ENCODE assay signal across 19 cellular contexts in genomic region chr18:10231220-10231619, GRCh38.
"Had no signal": no experiment of that assay in that cellular context is flagged by ENCODE, and none has a peak within 500 bp of the region (broad histone marks: within the 10 kb centered on the region; RNA-seq: fewer than 3 reads in every experiment).

No MANE protein-coding gene starts in this region.

- H3K4me1 Mint-ChIP-seq: stimulated activated memory B cell treated with anti-CD40 and anti-IgM and Interleukin-4, amounts not matched to agents 10 μg/mL and 1 μg/mL and 100 μg/mL, for 72 hours had no signal

- H3K27me3 ChIP-seq: heart left ventricle, spleen, tibial artery, upper lobe of left lung, uterus had no signal

- H3K9me3 Mint-ChIP-seq: natural killer cell treated with Interleukin-12 subunit alpha and Interleukin-12 subunit beta and Interleukin-15 and Interleukin-18, amount 100 ng/mL, for 72 hours had no signal

- H3K4me3 ChIP-seq: heart left ventricle, lung, psoas muscle, spleen, tibial artery, upper lobe of left lung, uterus had no signal

- H3K9me3 ChIP-seq: psoas muscle, tibial artery, uterus had no signal

- H3K36me3 Mint-ChIP-seq: natural killer cell treated with Interleukin-12 subunit alpha and Interleukin-12 subunit beta and Interleukin-15 and Interleukin-18, amount 100 ng/mL, for 72 hours; stimulated activated memory B cell treated with anti-CD40 and anti-IgM and Interleukin-4, amounts not matched to agents 10 μg/mL and 1 μg/mL and 100 μg/mL, for 72 hours had no signal

- ATAC-seq: left colon; natural killer cell treated with Interleukin-12 subunit alpha and Interleukin-12 subunit beta and Interleukin-15 and Interleukin-18, amount 100 ng/mL, for 72 hours; psoas muscle; stimulated activated memory B cell treated with anti-CD40 and anti-IgM and Interleukin-4, amounts not matched to agents 10 μg/mL and 1 μg/mL and 100 μg/mL, for 72 hours had no signal

- DNase-seq: dermis blood vessel endothelial cell; erythroblast; heart left ventricle; left colon; left ventricle myocardium superior; mesenchymal stem cell; psoas muscle; retina; spleen; stimulated activated CD4-positive, alpha-beta T cell treated with anti-CD3 and anti-CD28 coated beads, Interleukin-15, amount 100 ng/mL, for 24 hours; stimulated activated CD4-positive, alpha-beta T cell treated with anti-CD3 and anti-CD28 coated beads, Interleukin-1b, Interleukin-23, amount 100 ng/mL, for 48 hours; stimulated activated CD4-positive, alpha-beta T cell treated with anti-CD3 and anti-CD28 coated beads, Interleukin-4, amount 100 ng/mL, for 24 hours; tibial artery; upper lobe of left lung; uterus had no signal

- H3K27ac Mint-ChIP-seq: natural killer cell treated with Interleukin-12 subunit alpha and Interleukin-12 subunit beta and Interleukin-15 and Interleukin-18, amount 100 ng/mL, for 72 hours; stimulated activated memory B cell treated with anti-CD40 and anti-IgM and Interleukin-4, amounts not matched to agents 10 μg/mL and 1 μg/mL and 100 μg/mL, for 72 hours; stimulated activated naive CD8-positive, alpha-beta T cell treated with anti-CD3 and anti-CD28 coated beads, Interleukin-15, Interleukin-2, amounts not matched to agents 100 ng/mL and 50 ng/mL, for 24 hours had no signal

- H3K27me3 Mint-ChIP-seq: natural killer cell treated with Interleukin-12 subunit alpha and Interleukin-12 subunit beta and Interleukin-15 and Interleukin-18, amount 100 ng/mL, for 72 hours; stimulated activated memory B cell treated with anti-CD40 and anti-IgM and Interleukin-4, amounts not matched to agents 10 μg/mL and 1 μg/mL and 100 μg/mL, for 72 hours; stimulated activated naive CD8-positive, alpha-beta T cell treated with anti-CD3 and anti-CD28 coated beads, Interleukin-15, Interleukin-2, amounts not matched to agents 100 ng/mL and 50 ng/mL, for 24 hours had no signal

- H3K4me1 ChIP-seq: psoas muscle, spleen, tibial artery, uterus had no signal

- H3K27ac ChIP-seq: heart left ventricle, psoas muscle, spleen, tibial artery, upper lobe of left lung had no signal

- H3K4me3 Mint-ChIP-seq: natural killer cell treated with Interleukin-12 subunit alpha and Interleukin-12 subunit beta and Interleukin-15 and Interleukin-18, amount 100 ng/mL, for 72 hours; stimulated activated memory B cell treated with anti-CD40 and anti-IgM and Interleukin-4, amounts not matched to agents 10 μg/mL and 1 μg/mL and 100 μg/mL, for 72 hours; stimulated activated naive CD8-positive, alpha-beta T cell treated with anti-CD3 and anti-CD28 coated beads, Interleukin-15, Interleukin-2, amounts not matched to agents 100 ng/mL and 50 ng/mL, for 24 hours had no signal

- H3K36me3 ChIP-seq: heart left ventricle, spleen, tibial artery, upper lobe of left lung, uterus had no signal
